1 cellular context compared by ENCODE assay signal in the genomic region with DNA sequence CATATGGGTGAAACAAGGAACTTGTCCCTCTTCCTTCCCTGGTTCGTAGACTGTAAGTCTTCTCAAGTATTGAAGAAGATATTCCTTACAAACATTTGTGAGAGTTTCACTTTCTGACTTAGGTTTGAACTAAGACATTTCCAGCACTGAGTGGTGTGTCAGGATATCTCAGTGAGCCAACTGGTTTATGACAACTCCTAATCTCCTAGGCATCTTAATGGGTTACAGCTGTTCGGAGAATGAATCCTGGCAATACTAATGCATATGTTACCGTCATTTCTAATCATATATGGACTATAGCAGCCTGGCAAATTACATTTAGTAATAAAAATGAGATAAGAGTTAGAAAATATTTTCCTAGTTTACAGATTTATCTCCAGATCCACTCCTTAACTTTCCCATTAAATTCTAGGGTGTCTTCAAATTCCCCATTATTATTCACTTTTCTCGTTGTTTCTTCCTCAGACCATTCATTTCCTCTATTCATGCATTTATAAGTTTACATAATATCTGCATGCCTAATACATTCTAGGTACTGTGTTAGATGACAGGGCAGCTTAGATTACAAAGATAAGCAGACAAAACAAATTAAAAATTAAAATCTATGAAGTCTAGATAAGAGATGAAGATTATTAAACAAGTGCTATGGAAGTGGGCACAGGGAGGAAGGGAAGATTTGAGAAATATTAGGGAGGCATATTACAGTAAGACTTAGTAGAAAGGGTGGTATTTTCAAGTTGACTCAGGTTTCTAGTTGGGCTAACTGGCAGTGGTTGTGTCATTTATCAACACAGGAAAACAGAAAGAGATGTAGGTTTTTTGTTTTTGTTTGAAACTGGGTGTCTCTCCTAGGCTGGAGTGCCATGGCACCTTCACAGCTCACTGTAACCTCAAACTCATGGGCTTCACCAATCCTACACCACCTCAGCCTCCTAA.
TF ChIP-seq lines count a peak whose summit lies in the region.

No MANE protein-coding gene starts in this region.

TF ChIP-seq in IMR-90, 13 proteins besides CTCF, POLR2A, EP300 and RAD21:
- TF ChIP-seq, protein P1, sequence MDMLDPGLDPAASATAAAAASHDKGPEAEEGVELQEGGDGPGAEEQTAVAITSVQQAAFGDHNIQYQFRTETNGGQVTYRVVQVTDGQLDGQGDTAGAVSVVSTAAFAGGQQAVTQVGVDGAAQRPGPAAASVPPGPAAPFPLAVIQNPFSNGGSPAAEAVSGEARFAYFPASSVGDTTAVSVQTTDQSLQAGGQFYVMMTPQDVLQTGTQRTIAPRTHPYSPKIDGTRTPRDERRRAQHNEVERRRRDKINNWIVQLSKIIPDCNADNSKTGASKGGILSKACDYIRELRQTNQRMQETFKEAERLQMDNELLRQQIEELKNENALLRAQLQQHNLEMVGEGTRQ (IDR thresholded peaks at IDR 0.05; ENCODE audit: low read depth, low read length) = no peak
- TF ChIP-seq CHD1 (IDR thresholded peaks at IDR 0.05; ENCODE audit: low read depth, low read length) (no peak), FOS (IDR thresholded peaks at IDR 0.05; ENCODE audit: low read depth, low read length) (no peak), SMC3 (IDR thresholded peaks at IDR 0.05; ENCODE audit: low read depth, low read length) (no peak), MAFK (IDR thresholded peaks at IDR 0.05; ENCODE audit: low read depth, low read length) (no peak), MXI1 (IDR thresholded peaks at IDR 0.05; ENCODE audit: borderline replicate concordance, low read depth, low read length) (no peak), RCOR1 (IDR thresholded peaks at IDR 0.05; ENCODE audit: insufficient replicate concordance, low read length) (no peak), NFE2L2 (IDR thresholded peaks at IDR 0.05; ENCODE audit: low read depth, low read length) (no peak), RFX5 (IDR thresholded peaks at IDR 0.05; ENCODE audit: low read depth, low read length) (no peak), BHLHE40 (IDR thresholded peaks at IDR 0.05; ENCODE audit: low read depth, low read length) (no peak), MAZ (IDR thresholded peaks at IDR 0.05; ENCODE audit: borderline replicate concordance, low read depth, low read length) (no peak), CEBPB (IDR thresholded peaks at IDR 0.05; ENCODE audit: low read depth, low read length) (no peak)
- TF ChIP-seq, protein P2, sequence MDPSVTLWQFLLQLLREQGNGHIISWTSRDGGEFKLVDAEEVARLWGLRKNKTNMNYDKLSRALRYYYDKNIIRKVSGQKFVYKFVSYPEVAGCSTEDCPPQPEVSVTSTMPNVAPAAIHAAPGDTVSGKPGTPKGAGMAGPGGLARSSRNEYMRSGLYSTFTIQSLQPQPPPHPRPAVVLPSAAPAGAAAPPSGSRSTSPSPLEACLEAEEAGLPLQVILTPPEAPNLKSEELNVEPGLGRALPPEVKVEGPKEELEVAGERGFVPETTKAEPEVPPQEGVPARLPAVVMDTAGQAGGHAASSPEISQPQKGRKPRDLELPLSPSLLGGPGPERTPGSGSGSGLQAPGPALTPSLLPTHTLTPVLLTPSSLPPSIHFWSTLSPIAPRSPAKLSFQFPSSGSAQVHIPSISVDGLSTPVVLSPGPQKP (IDR thresholded peaks at IDR 0.05; ENCODE audit: borderline replicate concordance, low read depth, low read length) = no peak
